ENCODE assay signal across 19 cellular contexts in the genomic region with DNA sequence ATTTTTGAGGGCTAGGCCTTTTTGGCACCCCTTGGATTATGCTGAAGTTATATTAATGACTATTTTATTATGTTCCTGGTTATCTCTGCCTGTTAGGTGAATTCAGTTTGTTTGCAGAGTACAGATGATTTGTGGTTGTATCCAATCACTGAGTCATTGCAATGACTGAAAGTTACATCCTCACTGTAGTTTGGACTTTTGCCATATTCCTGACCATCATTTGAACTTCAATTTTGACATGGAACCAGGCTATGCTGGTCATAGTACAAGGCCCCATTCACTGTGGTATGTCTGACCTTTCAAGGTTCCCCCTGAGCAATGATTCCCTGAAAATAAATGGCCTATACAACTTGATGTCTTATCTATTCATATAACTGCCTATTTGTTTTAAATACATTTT.
DNase-seq lines count a peak whose midpoint lies in the region; ATAC-seq and TF ChIP-seq lines count a peak whose summit lies in the region.
"Had no signal": no experiment of that assay in that cellular context is flagged by ENCODE, and none has a peak within 500 bp of the region (broad histone marks: within the 10 kb centered on the region; RNA-seq: fewer than 3 reads in every experiment).

No MANE protein-coding gene starts in this region.

- DNase-seq in AG10803 (ENCODE audit: low read depth) (peak; percentile 4), M059J (ENCODE audit: low read depth) (peak; percentile 47), brain microvascular endothelial cell (peak; percentile 82), foreskin keratinocyte (peak in 1 of 2 donors; percentile 56), right atrium auricular region (ENCODE audit: low spot score) (no peak), NCI-H82 treated with DMSO at 0.1 percent for 48 hours (lab: John Stamatoyannopoulos, UW; ENCODE audit: unreplicated experiment) (no peak), occipital lobe (lab: John Stamatoyannopoulos, UW) (no peak), NOMO-1 treated with DMSO at 0.1 percent for 48 hours (lab: John Stamatoyannopoulos, UW; ENCODE audit: unreplicated experiment) (no peak)
- DNase-seq: activated CD4-positive, alpha-beta T cell treated with anti-CD3 and anti-CD28 coated beads for 48 hours; activated gamma-delta T cell treated with Interleukin-2 at 50 U/mL for 16 hours; aorta; CD4-positive, CD25-positive, alpha-beta regulatory T cell; DMS79 treated with DMSO at 0.1 percent for 48 hours; NCI-H1436 treated with DMSO at 0.1 percent for 48 hours; NCI-H2227 treated with DMSO at 0.1 percent for 48 hours; retina; T-helper 9 cell had no signal

- H3K4me3 ChIP-seq in AG10803 (ENCODE audit: low read length) (no peak overlapping the region), brain microvascular endothelial cell (ENCODE audit: low read depth, low read length) (no peak overlapping the region), right atrium auricular region (no peak overlapping the region)
- H3K4me3 ChIP-seq: vagina had no signal

- peak; percentile 20 for ATAC-seq in foreskin keratinocyte

- H3K36me3 ChIP-seq in brain microvascular endothelial cell (replicated peaks) (no peaks in the 10 kb centered on the region), right atrium auricular region (no peaks in the 10 kb centered on the region)
- H3K36me3 ChIP-seq: neutrophil, vagina had no signal

- peak overlapping the region; percentile 66 for H3K27ac ChIP-seq in brain microvascular endothelial cell
- no peak overlapping the region for H3K27ac ChIP-seq in foreskin keratinocyte
- H3K27ac ChIP-seq in right atrium auricular region = no peak overlapping the region
- H3K27ac ChIP-seq: neutrophil, vagina had no signal

- in situ Hi-C loops in brain microvascular endothelial cell (cut with HindIII; ENCODE audit: low pct_ligation_motif_present, low sequenced_read_pairs) = no loop called here

- no peak for TF ChIP-seq CTCF in AG10803 (conservative IDR thresholded peaks at IDR 0.05; ENCODE audit: low read length)
- TF ChIP-seq CTCF in brain microvascular endothelial cell (IDR thresholded peaks at IDR 0.05; ENCODE audit: low read depth, low read length, missing control alignments) = no peak
- TF ChIP-seq CTCF in foreskin keratinocyte (conservative IDR thresholded peaks at IDR 0.05) = no peak
- no peak for TF ChIP-seq CTCF in right atrium auricular region (IDR thresholded peaks at IDR 0.05)

- no peaks in the 10 kb centered on the region for H3K27me3 ChIP-seq in brain microvascular endothelial cell (replicated peaks)
- no peaks in the 10 kb centered on the region for H3K27me3 ChIP-seq in foreskin keratinocyte
- H3K27me3 ChIP-seq in right atrium auricular region = no peaks in the 10 kb centered on the region
- H3K27me3 ChIP-seq: neutrophil, vagina had no signal

- no peaks in the 10 kb centered on the region for H3K9me3 ChIP-seq in right atrium auricular region
- H3K9me3 ChIP-seq: neutrophil, vagina had no signal

- H3K4me1 ChIP-seq in foreskin keratinocyte (no peaks in the 10 kb centered on the region), right atrium auricular region (no peaks in the 10 kb centered on the region)

Comparison
In these comparisons a context has a peak if more than half of its experiments do, and no peak if none do; other contexts are left out.
1. DNase-seq: peak in AG10803 (single experiment), M059J (single experiment) and brain microvascular endothelial cell (single experiment); none in right atrium auricular region (single experiment), NCI-H82 treated with DMSO at 0.1 percent for 48 hours (single experiment), occipital lobe (single experiment) and NOMO-1 treated with DMSO at 0.1 percent for 48 hours (single experiment).